Comparison of ENCODE assay signal across 1 cellular context in genomic region chr6:3210024-3210610, GRCh38.
TF ChIP-seq lines count a peak whose summit lies in the region.

No MANE protein-coding gene starts in this region.

TF ChIP-seq in GM12878, 131 proteins besides CTCF, POLR2A, EP300 and RAD21:
- TF ChIP-seq PRDM15 (CRISPR knock-in tag; IDR thresholded peaks at IDR 0.05), result no peak
- no peak for TF ChIP-seq WRNIP1 (IDR thresholded peaks at IDR 0.05; ENCODE audit: borderline replicate concordance, low read depth, low read length)
- no peak for TF ChIP-seq NRF1 (conservative IDR thresholded peaks at IDR 0.05; ENCODE audit: low read depth, low read length)
- TF ChIP-seq CHD1 (IDR thresholded peaks at IDR 0.05; ENCODE audit: low read depth, low read length), result no peak
- TF ChIP-seq EED (IDR thresholded peaks at IDR 0.05; ENCODE audit: low read depth), result no peak
- TF ChIP-seq NR2C2 (IDR thresholded peaks at IDR 0.05; ENCODE audit: borderline replicate concordance, control insufficient read depth, insufficient read length, low read depth), result no peak
- no peak for TF ChIP-seq POU2F2 (IDR thresholded peaks at IDR 0.05; ENCODE audit: borderline replicate concordance, low read depth, low read length)
- no peak for TF ChIP-seq FOXM1 (IDR thresholded peaks at IDR 0.05; ENCODE audit: low read depth, low read length)
